Comparison of ENCODE assay signal across 1 cellular context in the genomic region with DNA sequence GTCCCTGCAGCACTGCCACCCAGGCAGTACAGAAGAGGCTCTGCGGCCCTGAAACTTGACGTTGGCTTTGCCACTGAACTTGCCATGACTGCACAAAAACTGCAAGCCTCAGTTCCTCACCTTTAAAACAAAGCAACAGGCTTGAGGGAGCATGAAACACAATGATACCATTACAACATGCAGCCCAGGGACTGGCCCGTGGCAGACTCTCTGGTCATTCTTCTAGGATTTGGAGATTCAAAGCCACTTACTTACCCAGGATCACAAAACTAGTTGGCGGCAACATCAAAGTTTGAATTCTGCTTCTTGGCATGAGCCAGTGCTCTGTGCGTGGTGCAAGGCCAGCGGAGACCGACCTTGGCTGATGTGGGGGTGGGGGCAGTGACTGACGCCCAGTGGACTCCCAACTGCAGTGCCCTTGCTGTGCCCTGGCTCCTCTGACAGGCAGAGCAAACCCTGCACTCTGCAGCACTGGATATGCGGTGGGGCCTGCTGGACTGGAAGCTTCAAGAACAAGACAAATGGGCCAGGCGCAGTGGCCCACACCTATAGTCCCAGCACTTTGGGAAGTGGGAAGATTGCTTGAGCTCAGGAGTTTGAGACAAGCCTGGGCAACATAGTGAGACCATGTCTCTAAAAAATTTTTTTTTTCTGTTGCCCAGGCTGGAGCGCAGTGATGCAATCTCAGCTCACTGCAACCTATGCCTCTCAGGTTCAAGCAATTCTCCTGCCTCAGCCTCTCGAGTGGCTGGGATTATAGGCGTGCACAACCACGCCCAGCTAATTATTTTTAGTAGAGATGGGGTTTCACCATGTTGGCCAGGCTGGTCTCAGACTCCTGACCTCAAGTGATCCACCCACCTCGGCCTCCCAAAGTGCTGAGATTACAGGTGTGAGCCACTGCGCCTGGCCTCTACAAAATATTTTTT.
A peak's percentile ranks its signal among the peaks of the same experiment; 100 is the strongest.
TF ChIP-seq lines count a peak whose summit lies in the region.

No MANE protein-coding gene starts in this region.

TF ChIP-seq in HepG2, 621 proteins besides CTCF, POLR2A, EP300 and RAD21 (continues in another document):
- TF ChIP-seq HDAC1 (CRISPR knock-in tag; IDR thresholded peaks at IDR 0.05) (0 out of 2 replicates have a peak, but pooled peaks have one; percentile 26), ZNF431 (CRISPR knock-in tag; IDR thresholded peaks at IDR 0.05; ENCODE audit: borderline replicate concordance, low read depth) (no peak), CENPX (CRISPR knock-in tag; IDR thresholded peaks at IDR 0.05) (no peak), ZNF30 (CRISPR knock-in tag; IDR thresholded peaks at IDR 0.05) (no peak), PAWR (CRISPR knock-in tag; IDR thresholded peaks at IDR 0.05; ENCODE audit: borderline replicate concordance) (no peak), ZNF878 (CRISPR knock-in tag; IDR thresholded peaks at IDR 0.05) (no peak), RORA (CRISPR knock-in tag; IDR thresholded peaks at IDR 0.05) (no peak), JUN (CRISPR knock-in tag; IDR thresholded peaks at IDR 0.05) (no peak), HNRNPL (IDR thresholded peaks at IDR 0.05; ENCODE audit: low read depth, low read length) (peak; percentile 60; the same call in 1 of the 2 replicates), ZFAT (CRISPR knock-in tag; conservative IDR thresholded peaks at IDR 0.05) (no peak), ZFP41 (CRISPR knock-in tag; IDR thresholded peaks at IDR 0.05; ENCODE audit: borderline replicate concordance) (no peak), ZBTB7A (CRISPR knock-in tag; IDR thresholded peaks at IDR 0.05) (no peak), EED (CRISPR knock-in tag; IDR thresholded peaks at IDR 0.05) (no peak), FOXK2 (IDR thresholded peaks at IDR 0.05) (no peak), FOXA3 (CRISPR knock-in tag; IDR thresholded peaks at IDR 0.05) (no peak), CENPT (CRISPR knock-in tag; IDR thresholded peaks at IDR 0.05; ENCODE audit: low read depth) (no peak), ARNT2 (CRISPR knock-in tag; IDR thresholded peaks at IDR 0.05; ENCODE audit: low read depth) (no peak), ATF7 (IDR thresholded peaks at IDR 0.05) (no peak), ATF7 (CRISPR knock-in tag; IDR thresholded peaks at IDR 0.05) (no peak), PCBP2 (optimal IDR thresholded peaks at IDR 0.05; ENCODE audit: low read depth, low read length, poor library complexity, severe bottlenecking) (no peak), SSRP1 (CRISPR knock-in tag; IDR thresholded peaks at IDR 0.05) (peak; percentile 62; the same call in 1 of the 2 replicates), KAT2B (IDR thresholded peaks at IDR 0.05; ENCODE audit: borderline replicate concordance, low read depth, low read length) (no peak), ZNF788 (CRISPR knock-in tag; IDR thresholded peaks at IDR 0.05; ENCODE audit: borderline replicate concordance) (no peak), ZSCAN21 (CRISPR knock-in tag; IDR thresholded peaks at IDR 0.05; ENCODE audit: borderline replicate concordance) (no peak), SP5 (CRISPR knock-in tag; IDR thresholded peaks at IDR 0.05; ENCODE audit: borderline replicate concordance, low read depth) (no peak), KMT2B (CRISPR knock-in tag; IDR thresholded peaks at IDR 0.05) (no peak), ZMYM3 (CRISPR knock-in tag; IDR thresholded peaks at IDR 0.05) (no peak), ZNF225 (CRISPR knock-in tag; IDR thresholded peaks at IDR 0.05) (no peak), POLR2AphosphoS2 (IDR thresholded peaks at IDR 0.05; ENCODE audit: low read depth, low read length) (peak; percentile 66; the same call in 1 of the 2 replicates), TAF1 (CRISPR knock-in tag; IDR thresholded peaks at IDR 0.05) (no peak), KAT8 (CRISPR knock-in tag; IDR thresholded peaks at IDR 0.05) (no peak), SMARCC2 (IDR thresholded peaks at IDR 0.05) (no peak), TCF7 (IDR thresholded peaks at IDR 0.05; ENCODE audit: low read depth) (peak; percentile 33; the same call in 1 of the 2 replicates), ZNF382 (CRISPR knock-in tag; IDR thresholded peaks at IDR 0.05; ENCODE audit: borderline replicate concordance) (no peak)
- TF ChIP-seq, protein P1, sequence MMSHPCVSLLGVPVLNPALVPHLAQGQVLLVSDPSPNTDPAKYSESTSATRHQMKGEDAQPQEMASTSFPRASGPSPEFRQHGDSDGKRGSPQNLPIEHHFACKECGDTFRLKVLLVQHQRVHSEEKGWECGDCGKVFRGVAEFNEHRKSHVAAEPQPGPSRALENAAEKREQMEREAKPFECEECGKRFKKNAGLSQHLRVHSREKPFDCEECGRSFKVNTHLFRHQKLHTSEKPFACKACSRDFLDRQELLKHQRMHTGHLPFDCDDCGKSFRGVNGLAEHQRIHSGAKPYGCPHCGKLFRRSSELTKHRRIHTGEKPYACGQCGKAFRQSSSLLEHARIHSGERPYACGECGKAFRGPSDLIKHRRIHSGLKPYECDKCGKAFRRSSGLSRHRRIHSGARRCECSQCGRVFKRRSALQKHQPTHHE (CRISPR knock-in tag; IDR thresholded peaks at IDR 0.05; ENCODE audit: borderline replicate concordance) = no peak
- TF ChIP-seq, protein P2, sequence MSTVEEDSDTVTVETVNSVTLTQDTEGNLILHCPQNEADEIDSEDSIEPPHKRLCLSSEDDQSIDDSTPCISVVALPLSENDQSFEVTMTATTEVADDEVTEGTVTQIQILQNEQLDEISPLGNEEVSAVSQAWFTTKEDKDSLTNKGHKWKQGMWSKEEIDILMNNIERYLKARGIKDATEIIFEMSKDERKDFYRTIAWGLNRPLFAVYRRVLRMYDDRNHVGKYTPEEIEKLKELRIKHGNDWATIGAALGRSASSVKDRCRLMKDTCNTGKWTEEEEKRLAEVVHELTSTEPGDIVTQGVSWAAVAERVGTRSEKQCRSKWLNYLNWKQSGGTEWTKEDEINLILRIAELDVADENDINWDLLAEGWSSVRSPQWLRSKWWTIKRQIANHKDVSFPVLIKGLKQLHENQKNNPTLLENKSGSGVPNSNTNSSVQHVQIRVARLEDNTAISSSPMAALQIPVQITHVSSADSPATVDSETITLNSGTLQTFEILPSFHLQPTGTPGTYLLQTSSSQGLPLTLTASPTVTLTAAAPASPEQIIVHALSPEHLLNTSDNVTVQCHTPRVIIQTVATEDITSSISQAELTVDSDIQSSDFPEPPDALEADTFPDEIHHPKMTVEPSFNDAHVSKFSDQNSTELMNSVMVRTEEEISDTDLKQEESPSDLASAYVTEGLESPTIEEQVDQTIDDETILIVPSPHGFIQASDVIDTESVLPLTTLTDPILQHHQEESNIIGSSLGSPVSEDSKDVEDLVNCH (CRISPR knock-in tag; IDR thresholded peaks at IDR 0.05) = no peak
- TF ChIP-seq, protein P3, sequence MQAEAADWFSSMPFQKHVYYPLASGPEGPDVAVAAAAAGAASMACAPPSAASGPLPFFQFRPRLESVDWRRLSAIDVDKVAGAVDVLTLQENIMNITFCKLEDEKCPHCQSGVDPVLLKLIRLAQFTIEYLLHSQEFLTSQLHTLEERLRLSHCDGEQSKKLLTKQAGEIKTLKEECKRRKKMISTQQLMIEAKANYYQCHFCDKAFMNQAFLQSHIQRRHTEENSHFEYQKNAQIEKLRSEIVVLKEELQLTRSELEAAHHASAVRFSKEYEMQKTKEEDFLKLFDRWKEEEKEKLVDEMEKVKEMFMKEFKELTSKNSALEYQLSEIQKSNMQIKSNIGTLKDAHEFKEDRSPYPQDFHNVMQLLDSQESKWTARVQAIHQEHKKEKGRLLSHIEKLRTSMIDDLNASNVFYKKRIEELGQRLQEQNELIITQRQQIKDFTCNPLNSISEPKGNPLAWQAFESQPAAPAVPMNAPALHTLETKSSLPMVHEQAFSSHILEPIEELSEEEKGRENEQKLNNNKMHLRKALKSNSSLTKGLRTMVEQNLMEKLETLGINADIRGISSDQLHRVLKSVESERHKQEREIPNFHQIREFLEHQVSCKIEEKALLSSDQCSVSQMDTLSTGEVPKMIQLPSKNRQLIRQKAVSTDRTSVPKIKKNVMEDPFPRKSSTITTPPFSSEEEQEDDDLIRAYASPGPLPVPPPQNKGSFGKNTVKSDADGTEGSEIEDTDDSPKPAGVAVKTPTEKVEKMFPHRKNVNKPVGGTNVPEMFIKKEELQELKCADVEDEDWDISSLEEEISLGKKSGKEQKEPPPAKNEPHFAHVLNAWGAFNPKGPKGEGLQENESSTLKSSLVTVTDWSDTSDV (CRISPR knock-in tag; IDR thresholded peaks at IDR 0.05) = no peak
- TF ChIP-seq, protein P4, sequence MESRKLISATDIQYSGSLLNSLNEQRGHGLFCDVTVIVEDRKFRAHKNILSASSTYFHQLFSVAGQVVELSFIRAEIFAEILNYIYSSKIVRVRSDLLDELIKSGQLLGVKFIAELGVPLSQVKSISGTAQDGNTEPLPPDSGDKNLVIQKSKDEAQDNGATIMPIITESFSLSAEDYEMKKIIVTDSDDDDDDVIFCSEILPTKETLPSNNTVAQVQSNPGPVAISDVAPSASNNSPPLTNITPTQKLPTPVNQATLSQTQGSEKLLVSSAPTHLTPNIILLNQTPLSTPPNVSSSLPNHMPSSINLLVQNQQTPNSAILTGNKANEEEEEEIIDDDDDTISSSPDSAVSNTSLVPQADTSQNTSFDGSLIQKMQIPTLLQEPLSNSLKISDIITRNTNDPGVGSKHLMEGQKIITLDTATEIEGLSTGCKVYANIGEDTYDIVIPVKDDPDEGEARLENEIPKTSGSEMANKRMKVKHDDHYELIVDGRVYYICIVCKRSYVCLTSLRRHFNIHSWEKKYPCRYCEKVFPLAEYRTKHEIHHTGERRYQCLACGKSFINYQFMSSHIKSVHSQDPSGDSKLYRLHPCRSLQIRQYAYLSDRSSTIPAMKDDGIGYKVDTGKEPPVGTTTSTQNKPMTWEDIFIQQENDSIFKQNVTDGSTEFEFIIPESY (CRISPR knock-in tag; IDR thresholded peaks at IDR 0.05) = peak; percentile 94
- TF ChIP-seq, protein P5, sequence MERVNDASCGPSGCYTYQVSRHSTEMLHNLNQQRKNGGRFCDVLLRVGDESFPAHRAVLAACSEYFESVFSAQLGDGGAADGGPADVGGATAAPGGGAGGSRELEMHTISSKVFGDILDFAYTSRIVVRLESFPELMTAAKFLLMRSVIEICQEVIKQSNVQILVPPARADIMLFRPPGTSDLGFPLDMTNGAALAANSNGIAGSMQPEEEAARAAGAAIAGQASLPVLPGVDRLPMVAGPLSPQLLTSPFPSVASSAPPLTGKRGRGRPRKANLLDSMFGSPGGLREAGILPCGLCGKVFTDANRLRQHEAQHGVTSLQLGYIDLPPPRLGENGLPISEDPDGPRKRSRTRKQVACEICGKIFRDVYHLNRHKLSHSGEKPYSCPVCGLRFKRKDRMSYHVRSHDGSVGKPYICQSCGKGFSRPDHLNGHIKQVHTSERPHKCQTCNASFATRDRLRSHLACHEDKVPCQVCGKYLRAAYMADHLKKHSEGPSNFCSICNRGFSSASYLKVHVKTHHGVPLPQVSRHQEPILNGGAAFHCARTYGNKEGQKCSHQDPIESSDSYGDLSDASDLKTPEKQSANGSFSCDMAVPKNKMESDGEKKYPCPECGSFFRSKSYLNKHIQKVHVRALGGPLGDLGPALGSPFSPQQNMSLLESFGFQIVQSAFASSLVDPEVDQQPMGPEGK (CRISPR knock-in tag; IDR thresholded peaks at IDR 0.05) = 0 out of 2 replicates have a peak, but pooled peaks have one; percentile 14
- TF ChIP-seq, protein P6, sequence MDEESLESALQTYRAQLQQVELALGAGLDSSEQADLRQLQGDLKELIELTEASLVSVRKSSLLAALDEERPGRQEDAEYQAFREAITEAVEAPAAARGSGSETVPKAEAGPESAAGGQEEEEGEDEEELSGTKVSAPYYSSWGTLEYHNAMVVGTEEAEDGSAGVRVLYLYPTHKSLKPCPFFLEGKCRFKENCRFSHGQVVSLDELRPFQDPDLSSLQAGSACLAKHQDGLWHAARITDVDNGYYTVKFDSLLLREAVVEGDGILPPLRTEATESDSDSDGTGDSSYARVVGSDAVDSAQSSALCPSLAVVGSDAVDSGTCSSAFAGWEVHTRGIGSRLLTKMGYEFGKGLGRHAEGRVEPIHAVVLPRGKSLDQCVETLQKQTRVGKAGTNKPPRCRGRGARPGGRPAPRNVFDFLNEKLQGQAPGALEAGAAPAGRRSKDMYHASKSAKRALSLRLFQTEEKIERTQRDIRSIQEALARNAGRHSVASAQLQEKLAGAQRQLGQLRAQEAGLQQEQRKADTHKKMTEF (CRISPR knock-in tag; IDR thresholded peaks at IDR 0.05) = no peak
- TF ChIP-seq, protein P7, sequence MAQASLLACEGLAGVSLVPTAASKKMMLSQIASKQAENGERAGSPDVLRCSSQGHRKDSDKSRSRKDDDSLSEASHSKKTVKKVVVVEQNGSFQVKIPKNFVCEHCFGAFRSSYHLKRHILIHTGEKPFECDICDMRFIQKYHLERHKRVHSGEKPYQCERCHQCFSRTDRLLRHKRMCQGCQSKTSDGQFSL (CRISPR knock-in tag; IDR thresholded peaks at IDR 0.05) = no peak
- TF ChIP-seq, protein P8, sequence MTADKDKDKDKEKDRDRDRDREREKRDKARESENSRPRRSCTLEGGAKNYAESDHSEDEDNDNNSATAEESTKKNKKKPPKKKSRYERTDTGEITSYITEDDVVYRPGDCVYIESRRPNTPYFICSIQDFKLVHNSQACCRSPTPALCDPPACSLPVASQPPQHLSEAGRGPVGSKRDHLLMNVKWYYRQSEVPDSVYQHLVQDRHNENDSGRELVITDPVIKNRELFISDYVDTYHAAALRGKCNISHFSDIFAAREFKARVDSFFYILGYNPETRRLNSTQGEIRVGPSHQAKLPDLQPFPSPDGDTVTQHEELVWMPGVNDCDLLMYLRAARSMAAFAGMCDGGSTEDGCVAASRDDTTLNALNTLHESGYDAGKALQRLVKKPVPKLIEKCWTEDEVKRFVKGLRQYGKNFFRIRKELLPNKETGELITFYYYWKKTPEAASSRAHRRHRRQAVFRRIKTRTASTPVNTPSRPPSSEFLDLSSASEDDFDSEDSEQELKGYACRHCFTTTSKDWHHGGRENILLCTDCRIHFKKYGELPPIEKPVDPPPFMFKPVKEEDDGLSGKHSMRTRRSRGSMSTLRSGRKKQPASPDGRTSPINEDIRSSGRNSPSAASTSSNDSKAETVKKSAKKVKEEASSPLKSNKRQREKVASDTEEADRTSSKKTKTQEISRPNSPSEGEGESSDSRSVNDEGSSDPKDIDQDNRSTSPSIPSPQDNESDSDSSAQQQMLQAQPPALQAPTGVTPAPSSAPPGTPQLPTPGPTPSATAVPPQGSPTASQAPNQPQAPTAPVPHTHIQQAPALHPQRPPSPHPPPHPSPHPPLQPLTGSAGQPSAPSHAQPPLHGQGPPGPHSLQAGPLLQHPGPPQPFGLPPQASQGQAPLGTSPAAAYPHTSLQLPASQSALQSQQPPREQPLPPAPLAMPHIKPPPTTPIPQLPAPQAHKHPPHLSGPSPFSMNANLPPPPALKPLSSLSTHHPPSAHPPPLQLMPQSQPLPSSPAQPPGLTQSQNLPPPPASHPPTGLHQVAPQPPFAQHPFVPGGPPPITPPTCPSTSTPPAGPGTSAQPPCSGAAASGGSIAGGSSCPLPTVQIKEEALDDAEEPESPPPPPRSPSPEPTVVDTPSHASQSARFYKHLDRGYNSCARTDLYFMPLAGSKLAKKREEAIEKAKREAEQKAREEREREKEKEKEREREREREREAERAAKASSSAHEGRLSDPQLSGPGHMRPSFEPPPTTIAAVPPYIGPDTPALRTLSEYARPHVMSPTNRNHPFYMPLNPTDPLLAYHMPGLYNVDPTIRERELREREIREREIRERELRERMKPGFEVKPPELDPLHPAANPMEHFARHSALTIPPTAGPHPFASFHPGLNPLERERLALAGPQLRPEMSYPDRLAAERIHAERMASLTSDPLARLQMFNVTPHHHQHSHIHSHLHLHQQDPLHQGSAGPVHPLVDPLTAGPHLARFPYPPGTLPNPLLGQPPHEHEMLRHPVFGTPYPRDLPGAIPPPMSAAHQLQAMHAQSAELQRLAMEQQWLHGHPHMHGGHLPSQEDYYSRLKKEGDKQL (CRISPR knock-in tag; IDR thresholded peaks at IDR 0.05; ENCODE audit: low read depth) = no peak
- TF ChIP-seq, protein P9, sequence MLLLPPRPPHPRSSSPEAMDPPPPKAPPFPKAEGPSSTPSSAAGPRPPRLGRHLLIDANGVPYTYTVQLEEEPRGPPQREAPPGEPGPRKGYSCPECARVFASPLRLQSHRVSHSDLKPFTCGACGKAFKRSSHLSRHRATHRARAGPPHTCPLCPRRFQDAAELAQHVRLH (CRISPR knock-in tag; IDR thresholded peaks at IDR 0.05; ENCODE audit: borderline replicate concordance, low read depth) = no peak
